In genomic region chrX:39802906-39803305, GRCh38 we compare ENCODE assay signal across 17 cellular contexts.
DNase-seq lines count a peak whose midpoint lies in the region; TF ChIP-seq lines count a peak whose summit lies in the region.
"Had no signal": no experiment of that assay in that cellular context is flagged by ENCODE, and none has a peak within 500 bp of the region (broad histone marks: within the 10 kb centered on the region; RNA-seq: fewer than 3 reads in every experiment).

No MANE protein-coding gene starts in this region.

- H3K4me1 Mint-ChIP-seq in Caco-2 (ENCODE audit: low read depth, unreplicated experiment): no peaks in the 10 kb centered on the region
- H3K4me1 Mint-ChIP-seq: CD8-positive, alpha-beta memory T cell had no signal

- H3K18ac ChIP-seq in mesendoderm (ENCODE audit: low read length): peak overlapping the region; percentile 68
- peak overlapping the region; percentile 30 for H3K18ac ChIP-seq in trophoblast cell (ENCODE audit: low read length)

- no peak overlapping the region for H4K8ac ChIP-seq in mesendoderm (ENCODE audit: low read depth, low read length)
- H4K8ac ChIP-seq in trophoblast cell (ENCODE audit: low read depth, low read length): no peak overlapping the region

- POLR2A ChIA-PET in OCI-LY7 (lab: Charles Lee): interaction anchor here (0.5 kb wide), 1 partner anchor 214 kb away, joined by 4 read pairs; no protein-coding TSS in a partner anchor
- POLR2A ChIA-PET in Caco-2 (lab: Charles Lee): no interaction called here

- no peak overlapping the region for H3K27ac Mint-ChIP-seq in Caco-2 (ENCODE audit: unreplicated experiment)
- H3K27ac Mint-ChIP-seq: CD4-positive, CD25-positive, alpha-beta regulatory T cell; CD8-positive, alpha-beta memory T cell had no signal

- no CpG with 5 or more reads among the region's 10 CpGs for WGBS in mesendoderm (ENCODE audit: extremely low coverage, insufficient coverage, low lambda C conversion rate)
- no CpG with 5 or more reads among the region's 10 CpGs for WGBS in trophoblast cell (ENCODE audit: extremely low coverage, insufficient coverage, insufficient read length)

- H3K79me2 ChIP-seq in mesendoderm (ENCODE audit: control insufficient read depth, insufficient read depth, low read length): no peaks in the 10 kb centered on the region
- H3K79me2 ChIP-seq in trophoblast cell (ENCODE audit: control insufficient read depth, insufficient read depth, low read length, poor library complexity): no peaks in the 10 kb centered on the region
- H3K79me2 ChIP-seq in OCI-LY7 (ENCODE audit: insufficient read depth, low read depth, low read length): no peaks in the 10 kb centered on the region

- H3K27ac ChIP-seq in SJCRH30: peak overlapping the region; percentile 72
- H3K27ac ChIP-seq in mesendoderm (ENCODE audit: low read depth, low read length): no peak overlapping the region
- no peak overlapping the region for H3K27ac ChIP-seq in trophoblast cell (ENCODE audit: low read depth, low read length)
- H3K27ac ChIP-seq in OCI-LY7 (ENCODE audit: low read depth, low read length, poor library complexity, severe bottlenecking): no peak overlapping the region

- TF ChIP-seq CTCF in OCI-LY7 (conservative IDR thresholded peaks at IDR 0.05; ENCODE audit: low read length) (no peak), Caco-2 (IDR thresholded peaks at IDR 0.05; ENCODE audit: insufficient read depth in 1 of 2, low read depth in 1 of 2, low read length in 1 of 2, severe bottlenecking in 1 of 2, unreplicated experiment in 1 of 2) (no peak)

- peak overlapping the region; percentile 36 for H3K4ac ChIP-seq in mesendoderm (ENCODE audit: low read depth, low read length)
- no peak overlapping the region for H3K4ac ChIP-seq in trophoblast cell (ENCODE audit: low read depth, low read length)

- intact Hi-C loops in OCI-LY7 (cut with micrococcal nuclease; ENCODE audit: unreplicated experiment) (no loop called here), Caco-2 (cut with micrococcal nuclease; ENCODE audit: unreplicated experiment) (no loop called here), posterior cingulate gyrus (cut with DNase I) (no loop called here)

- H3K23ac ChIP-seq in mesendoderm (ENCODE audit: low read length) (no peak overlapping the region), trophoblast cell (ENCODE audit: low read length) (no peak overlapping the region)

- no peaks in the 10 kb centered on the region for H3K27me3 Mint-ChIP-seq in Caco-2 (ENCODE audit: insufficient read depth, unreplicated experiment)
- H3K27me3 Mint-ChIP-seq: CD4-positive, CD25-positive, alpha-beta regulatory T cell had no signal

- CTCF ChIA-PET in OCI-LY7 (lab: Charles Lee; ENCODE audit: unreplicated experiment) (no interaction called here), Caco-2 (lab: Charles Lee) (no interaction called here)

- no peaks in the 10 kb centered on the region for H3K9me3 Mint-ChIP-seq in Caco-2 (ENCODE audit: unreplicated experiment)
- H3K9me3 Mint-ChIP-seq: CD4-positive, CD25-positive, alpha-beta regulatory T cell; CD8-positive, alpha-beta memory T cell had no signal

- H3K27me3 ChIP-seq in SJCRH30: no peaks in the 10 kb centered on the region
- H3K27me3 ChIP-seq in mesendoderm (ENCODE audit: insufficient read depth, low read length, poor library complexity): no peaks in the 10 kb centered on the region
- H3K27me3 ChIP-seq in trophoblast cell (ENCODE audit: insufficient read depth, low read length): no peaks in the 10 kb centered on the region
- H3K27me3 ChIP-seq in Caco-2 (replicated peaks; ENCODE audit: control insufficient read depth, insufficient read depth, low read length): no peaks in the 10 kb centered on the region
- H3K27me3 ChIP-seq: BE2C had no signal

- no peaks in the 10 kb centered on the region for H3K36me3 Mint-ChIP-seq in Caco-2 (ENCODE audit: insufficient read depth, unreplicated experiment)
- H3K36me3 Mint-ChIP-seq: CD8-positive, alpha-beta memory T cell had no signal

- H3K4me2 ChIP-seq in mesendoderm (ENCODE audit: low read length): no peak overlapping the region
- H3K4me2 ChIP-seq in trophoblast cell (ENCODE audit: low read length): no peak overlapping the region
- H3K4me2 ChIP-seq in OCI-LY7 (ENCODE audit: low read length): no peak overlapping the region

- no peaks in the 10 kb centered on the region for H3K36me3 ChIP-seq in SJCRH30
- H3K36me3 ChIP-seq in mesendoderm (ENCODE audit: control insufficient read depth, insufficient read depth, low read length): no peaks in the 10 kb centered on the region
- no peaks in the 10 kb centered on the region for H3K36me3 ChIP-seq in trophoblast cell (ENCODE audit: control insufficient read depth in 1 of 2, insufficient read depth in 2 of 2, low read length in 2 of 2)
- no peaks in the 10 kb centered on the region for H3K36me3 ChIP-seq in OCI-LY7 (ENCODE audit: insufficient read depth, low read length)
- H3K36me3 ChIP-seq in Caco-2 (ENCODE audit: control insufficient read depth, insufficient read depth, low read length): no peaks in the 10 kb centered on the region
- H3K36me3 ChIP-seq: BE2C had no signal

- no peaks in the 10 kb centered on the region for H3K9me3 ChIP-seq in SJCRH30 (replicated peaks)
- peaks cover 2% of the 10 kb centered on the region for H3K9me3 ChIP-seq in trophoblast cell (ENCODE audit: insufficient read depth, low read depth, low read length)
- H3K9me3 ChIP-seq in OCI-LY7 (ENCODE audit: low read length): no peaks in the 10 kb centered on the region
- no peaks in the 10 kb centered on the region for H3K9me3 ChIP-seq in Caco-2
- H3K9me3 ChIP-seq: BE2C had no signal

- H2BK15ac ChIP-seq in mesendoderm (replicated peaks; ENCODE audit: low read depth): peak overlapping the region; percentile 12

- no TSS peak for BruUV-seq in OCI-LY7 (replicated peaks; lab: Mats Ljungman, UMichigan)
- no TSS peak for BruUV-seq in Caco-2 (replicated peaks; lab: Mats Ljungman, UMichigan)

- no peak overlapping the region for H2BK12ac ChIP-seq in trophoblast cell (ENCODE audit: low read length)

- no peaks in the 10 kb centered on the region for H3K9me2 ChIP-seq in OCI-LY7 (ENCODE audit: insufficient read depth, low read length)

- no peak overlapping the region for H2BK5ac ChIP-seq in mesendoderm (ENCODE audit: low read length)
- H2BK5ac ChIP-seq in trophoblast cell (ENCODE audit: low read depth, low read length, poor library complexity): no peak overlapping the region

- no peak overlapping the region for H4K5ac ChIP-seq in mesendoderm (ENCODE audit: low read length)

- no peaks in the 10 kb centered on the region for H4K20me1 ChIP-seq in OCI-LY7 (ENCODE audit: insufficient read depth, low read length)

- no peak overlapping the region for H2AFZ ChIP-seq in trophoblast cell (ENCODE audit: insufficient read depth, low read length, poor library complexity)
- no peak overlapping the region for H2AFZ ChIP-seq in OCI-LY7 (ENCODE audit: low read length)

- H3K4me1 ChIP-seq in SJCRH30 (peaks cover 12% of the 10 kb centered on the region), mesendoderm (ENCODE audit: control insufficient read depth, low read depth, low read length) (no peaks in the 10 kb centered on the region), trophoblast cell (ENCODE audit: control insufficient read depth in 1 of 2, insufficient read depth in 2 of 2, low read length in 2 of 2) (peaks cover 0 to 2% of the 10 kb centered on the region in 2 experiments), OCI-LY7 (ENCODE audit: insufficient read depth, low read length, poor library complexity, severe bottlenecking) (no peaks in the 10 kb centered on the region), Caco-2 (no peaks in the 10 kb centered on the region)
- H3K4me1 ChIP-seq: BE2C had no signal

- no peak overlapping the region for H3K9ac ChIP-seq in mesendoderm (ENCODE audit: low read length)
- no peak overlapping the region for H3K9ac ChIP-seq in trophoblast cell (ENCODE audit: low read length)

- no peak overlapping the region for H3K4me3 Mint-ChIP-seq in Caco-2 (ENCODE audit: unreplicated experiment)
- H3K4me3 Mint-ChIP-seq: CD8-positive, alpha-beta memory T cell had no signal

- no peak overlapping the region for H4K12ac ChIP-seq in trophoblast cell (ENCODE audit: low read depth, low read length)

- H2BK120ac ChIP-seq in mesendoderm (ENCODE audit: low read depth, low read length): no peak overlapping the region
- no peak overlapping the region for H2BK120ac ChIP-seq in trophoblast cell (ENCODE audit: insufficient read depth, low read length, poor library complexity)

- no peak overlapping the region for H2AK5ac ChIP-seq in mesendoderm (ENCODE audit: low read length)
- H2AK5ac ChIP-seq in trophoblast cell (ENCODE audit: low read length): no peak overlapping the region

- H3K79me1 ChIP-seq in mesendoderm (ENCODE audit: low read length) (no peaks in the 10 kb centered on the region), trophoblast cell (ENCODE audit: low read length) (peaks cover 2% of the 10 kb centered on the region)

- H3K4me3 ChIP-seq in SJCRH30 (peak overlapping the region; percentile 17), mesendoderm (ENCODE audit: low read length) (no peak overlapping the region), trophoblast cell (ENCODE audit: low read depth, low read length) (no peak overlapping the region), OCI-LY7 (ENCODE audit: low read depth, low read length, poor library complexity, severe bottlenecking) (no peak overlapping the region), Caco-2 (ENCODE audit: low read depth, low read length) (no peak overlapping the region)

- DNase-seq in SJCRH30 (peak; percentile 24 to 55), mesendoderm (no peak), trophoblast cell (no peak), OCI-LY7 (ENCODE audit: low spot score) (no peak), Caco-2 (no peak), posterior cingulate gyrus (no peak)
- DNase-seq: ACHN; BE2C; C1 segment of cervical spinal cord; CD4-positive, CD25-positive, alpha-beta regulatory T cell; CD8-positive, alpha-beta memory T cell; COR-L47; DMS153; DMS79; GF-D8; GOT3; H7 had no signal

- H3K14ac ChIP-seq in trophoblast cell (ENCODE audit: low read length): no peak overlapping the region

- H4K91ac ChIP-seq in trophoblast cell (ENCODE audit: low read depth, low read length): no peak overlapping the region

- no peak overlapping the region for H3K56ac ChIP-seq in mesendoderm (ENCODE audit: low read length)

Comparison
In these comparisons a context has a peak if more than half of its experiments do, and no peak if none do; other contexts are left out.
1. DNase-seq: peak in SJCRH30 (2 of 2); none in mesendoderm (single experiment), trophoblast cell (0 of 2), OCI-LY7 (single experiment), Caco-2 (0 of 2) and posterior cingulate gyrus (0 of 10).